ENCODE assay signal across 8 cellular contexts in the genomic region with DNA sequence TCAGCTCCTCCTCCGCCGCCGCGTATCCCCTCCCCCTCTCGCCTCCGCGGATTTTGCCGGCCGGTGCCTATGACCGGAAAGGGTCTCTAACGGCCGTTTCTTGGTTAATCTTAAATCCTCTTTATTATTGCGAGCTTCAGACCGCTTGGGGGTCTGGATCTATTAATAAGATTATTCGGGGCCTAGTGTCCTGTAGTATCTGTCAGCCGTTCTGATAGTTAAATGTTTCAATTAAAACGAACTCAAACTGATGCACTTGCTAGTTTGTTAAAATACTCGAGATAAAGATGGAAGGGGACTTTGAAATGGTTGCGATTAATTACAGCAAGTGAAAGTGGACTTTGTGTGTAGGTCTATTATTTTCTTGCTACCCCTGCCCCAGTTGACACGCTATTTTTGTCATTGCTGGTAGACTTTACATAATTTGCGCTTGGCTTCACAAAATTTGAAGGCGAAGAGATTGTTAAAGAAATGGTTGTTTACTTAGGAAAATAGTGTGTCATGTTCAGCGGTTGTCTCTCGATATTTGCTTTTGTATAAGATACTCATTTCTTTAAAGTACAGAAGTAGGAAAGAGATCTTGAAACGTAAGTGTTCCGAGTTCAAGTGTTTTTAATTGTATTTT.
DNase-seq lines count a peak whose midpoint lies in the region; ATAC-seq lines count a peak whose summit lies in the region.

No MANE protein-coding gene starts in this region.

- ATAC-seq in GM18858 (IDR thresholded peaks at IDR 0.05; ENCODE audit: unreplicated experiment), result no peak

- DNase-seq in activated CD4-positive, alpha-beta T cell treated with anti-CD3 and anti-CD28 coated beads for 1 hour, result peak; percentile 40
- DNase-seq in activated CD4-positive, alpha-beta T cell treated with anti-CD3 and anti-CD28 coated beads, Interleukin-2, amount 50 U/mL, for 1 hour, result no peak
- peak; percentile 47 for DNase-seq in NCI-H774 (lab: John Stamatoyannopoulos, UW)
- peak; percentile 59 for DNase-seq in iris pigment epithelial cell (ENCODE audit: low read depth)
- DNase-seq in stimulated activated CD4-positive, alpha-beta T cell treated with anti-CD3 and anti-CD28 coated beads, Interleukin-12 subunit alpha, Interleukin-12 subunit beta, amount 100 ng/mL, for 4 hours, result peak; percentile 66
- DNase-seq in amygdala (lab: John Stamatoyannopoulos, UW), result no peak

- peak overlapping the region; percentile 96 for H3K27ac ChIP-seq in angular gyrus (ENCODE audit: low read depth, low read length)

Comparison
In these comparisons a context has a peak if more than half of its experiments do, and no peak if none do; other contexts are left out.
1. DNase-seq: peak in activated CD4-positive, alpha-beta T cell treated with anti-CD3 and anti-CD28 coated beads for 1 hour (single experiment), NCI-H774 (single experiment), iris pigment epithelial cell (single experiment) and stimulated activated CD4-positive, alpha-beta T cell treated with anti-CD3 and anti-CD28 coated beads, Interleukin-12 subunit alpha, Interleukin-12 subunit beta, amount 100 ng/mL, for 4 hours (single experiment); none in activated CD4-positive, alpha-beta T cell treated with anti-CD3 and anti-CD28 coated beads, Interleukin-2, amount 50 U/mL, for 1 hour (single experiment) and amygdala (0 of 56).